In the genomic region with DNA sequence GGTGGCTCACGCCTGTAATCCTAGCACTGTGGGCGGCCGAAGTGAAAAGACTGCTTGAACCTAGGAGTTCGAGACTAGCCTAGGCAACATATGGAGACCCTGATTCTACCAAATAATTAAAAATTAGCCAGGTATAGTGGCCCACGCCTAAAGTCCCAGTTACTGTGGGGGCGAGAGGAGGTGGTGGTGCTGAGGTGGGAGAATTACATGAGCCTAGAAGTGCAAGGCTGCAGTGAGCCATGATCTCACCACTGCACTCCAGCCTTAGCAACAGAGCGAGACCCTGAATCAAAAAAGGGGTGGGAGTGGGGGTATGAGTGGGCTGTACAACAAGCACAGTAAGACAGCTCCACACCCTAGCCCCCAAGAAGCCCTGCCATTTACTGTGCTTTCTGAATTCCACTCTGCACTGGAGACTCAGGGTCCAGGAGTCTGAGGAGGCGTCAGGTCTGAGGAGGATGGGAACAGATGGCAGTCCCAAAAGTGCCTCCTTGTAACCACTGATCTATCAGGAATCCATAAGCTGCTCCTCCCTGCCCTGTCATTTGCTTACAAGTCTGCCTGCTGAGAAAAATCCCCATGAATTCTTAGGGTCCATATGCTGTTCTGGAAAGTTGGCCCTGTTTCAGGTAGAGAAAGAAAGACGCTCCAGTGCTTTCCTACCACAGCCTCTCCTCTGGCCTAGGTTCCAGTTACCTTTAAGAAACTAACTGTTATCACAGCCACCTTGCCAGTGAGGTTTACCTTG, we compare ENCODE assay signal across 1 cellular context.
TF ChIP-seq lines count a peak whose summit lies in the region.

No MANE protein-coding gene starts in this region.

TF ChIP-seq in WTC11, 78 proteins besides CTCF, POLR2A, EP300 and RAD21:
- TF ChIP-seq, protein P1, sequence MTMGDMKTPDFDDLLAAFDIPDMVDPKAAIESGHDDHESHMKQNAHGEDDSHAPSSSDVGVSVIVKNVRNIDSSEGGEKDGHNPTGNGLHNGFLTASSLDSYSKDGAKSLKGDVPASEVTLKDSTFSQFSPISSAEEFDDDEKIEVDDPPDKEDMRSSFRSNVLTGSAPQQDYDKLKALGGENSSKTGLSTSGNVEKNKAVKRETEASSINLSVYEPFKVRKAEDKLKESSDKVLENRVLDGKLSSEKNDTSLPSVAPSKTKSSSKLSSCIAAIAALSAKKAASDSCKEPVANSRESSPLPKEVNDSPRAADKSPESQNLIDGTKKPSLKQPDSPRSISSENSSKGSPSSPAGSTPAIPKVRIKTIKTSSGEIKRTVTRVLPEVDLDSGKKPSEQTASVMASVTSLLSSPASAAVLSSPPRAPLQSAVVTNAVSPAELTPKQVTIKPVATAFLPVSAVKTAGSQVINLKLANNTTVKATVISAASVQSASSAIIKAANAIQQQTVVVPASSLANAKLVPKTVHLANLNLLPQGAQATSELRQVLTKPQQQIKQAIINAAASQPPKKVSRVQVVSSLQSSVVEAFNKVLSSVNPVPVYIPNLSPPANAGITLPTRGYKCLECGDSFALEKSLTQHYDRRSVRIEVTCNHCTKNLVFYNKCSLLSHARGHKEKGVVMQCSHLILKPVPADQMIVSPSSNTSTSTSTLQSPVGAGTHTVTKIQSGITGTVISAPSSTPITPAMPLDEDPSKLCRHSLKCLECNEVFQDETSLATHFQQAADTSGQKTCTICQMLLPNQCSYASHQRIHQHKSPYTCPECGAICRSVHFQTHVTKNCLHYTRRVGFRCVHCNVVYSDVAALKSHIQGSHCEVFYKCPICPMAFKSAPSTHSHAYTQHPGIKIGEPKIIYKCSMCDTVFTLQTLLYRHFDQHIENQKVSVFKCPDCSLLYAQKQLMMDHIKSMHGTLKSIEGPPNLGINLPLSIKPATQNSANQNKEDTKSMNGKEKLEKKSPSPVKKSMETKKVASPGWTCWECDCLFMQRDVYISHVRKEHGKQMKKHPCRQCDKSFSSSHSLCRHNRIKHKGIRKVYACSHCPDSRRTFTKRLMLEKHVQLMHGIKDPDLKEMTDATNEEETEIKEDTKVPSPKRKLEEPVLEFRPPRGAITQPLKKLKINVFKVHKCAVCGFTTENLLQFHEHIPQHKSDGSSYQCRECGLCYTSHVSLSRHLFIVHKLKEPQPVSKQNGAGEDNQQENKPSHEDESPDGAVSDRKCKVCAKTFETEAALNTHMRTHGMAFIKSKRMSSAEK (CRISPR knock-in tag; IDR thresholded peaks at IDR 0.05; ENCODE audit: borderline replicate concordance), result no peak
